Comparison of ENCODE assay signal across 16 cellular contexts in genomic region chr17:31702040-31702439, GRCh38.
DNase-seq lines count a peak whose midpoint lies in the region; TF ChIP-seq lines count a peak whose summit lies in the region.
"Had no signal": no experiment of that assay in that cellular context is flagged by ENCODE, and none has a peak within 500 bp of the region (broad histone marks: within the 10 kb centered on the region; RNA-seq: fewer than 3 reads in every experiment).

No MANE protein-coding gene starts in this region.

- POLR2A ChIA-PET in GM10248 (lab: Yijun Ruan, JAX): no interaction called here

- H3K9me3 ChIP-seq in neural progenitor cell (ENCODE audit: low read depth) (no peaks in the 10 kb centered on the region), tibial nerve (peaks cover 0 to 23% (median 0%) of the 10 kb centered on the region in 4 donors)
- H3K9me3 ChIP-seq: A549, BE2C had no signal

- peaks cover 9% of the 10 kb centered on the region for H3K4me1 ChIP-seq in neural progenitor cell
- peaks cover 0 to 3% (median 0%) of the 10 kb centered on the region in 4 donors for H3K4me1 ChIP-seq in tibial nerve
- H3K4me1 ChIP-seq: A549, BE2C had no signal

- H3K27ac ChIP-seq in HL-60 (replicated peaks) (peak overlapping the region; percentile 42), neural progenitor cell (no peak overlapping the region), tibial nerve (no peak overlapping the region)
- H3K27ac ChIP-seq: A549, C4-2B had no signal

- H3K4me1 Mint-ChIP-seq in neural progenitor cell: peaks cover 6% of the 10 kb centered on the region

- no peak for TF ChIP-seq CTCF in HL-60 (IDR thresholded peaks at IDR 0.05; ENCODE audit: insufficient read depth, low read length)
- TF ChIP-seq CTCF in neural progenitor cell (IDR thresholded peaks at IDR 0.05): no peak
- TF ChIP-seq CTCF in tibial nerve (IDR thresholded peaks at IDR 0.05): no peak
- no peak for TF ChIP-seq CTCF in GM10248 (IDR thresholded peaks at IDR 0.05; ENCODE audit: control extremely low read depth, extremely low read depth, low read depth, missing control alignments)

- TF ChIP-seq POLR2A in tibial nerve (IDR thresholded peaks at IDR 0.05): no peak

- WGBS in tibial nerve, 2 donors: 81 to 89% methylated on average over 3 of the region's 3 CpGs

- no peak overlapping the region for H2AFZ ChIP-seq in neural progenitor cell (replicated peaks)

- H3K36me3 Mint-ChIP-seq in neural progenitor cell: no peaks in the 10 kb centered on the region
- H3K36me3 Mint-ChIP-seq: CD8-positive, alpha-beta T cell had no signal

- peaks cover 7% of the 10 kb centered on the region for H3K9me3 Mint-ChIP-seq in neural progenitor cell
- H3K9me3 Mint-ChIP-seq: CD8-positive, alpha-beta T cell; H9 had no signal

- H3K27me3 Mint-ChIP-seq in neural progenitor cell (ENCODE audit: insufficient read depth, low read depth): peaks cover 2% of the 10 kb centered on the region

- H3K4me2 ChIP-seq in neural progenitor cell: no peak overlapping the region
- H3K4me2 ChIP-seq: A549 had no signal

- H3K4me3 ChIP-seq in HL-60 (replicated peaks; ENCODE audit: insufficient read depth, low read length) (no peak overlapping the region), neural progenitor cell (no peak overlapping the region), tibial nerve (no peak overlapping the region)
- H3K4me3 ChIP-seq: A549 had no signal

- H3F3A ChIP-seq in neural progenitor cell (ENCODE audit: low read depth): peaks cover 3% of the 10 kb centered on the region

- peak overlapping the region; percentile 22 for H3K4me3 Mint-ChIP-seq in neural progenitor cell
- H3K4me3 Mint-ChIP-seq: CD8-positive, alpha-beta T cell; H9 had no signal

- DNase-seq in CD1c-positive myeloid dendritic cell (ENCODE audit: extremely low spot score): peak; percentile 15
- peak in 1 of 2 experiments; percentile 20 for DNase-seq in HL-60 (ENCODE audit: low read depth in 1 of 2, low spot score in 1 of 2)
- peak; percentile 59 for DNase-seq in OCI-M1 (lab: John Stamatoyannopoulos, UW)
- no peak for DNase-seq in neural progenitor cell (ENCODE audit: low spot score)
- no peak for DNase-seq in tibial nerve (ENCODE audit: low spot score in 2 of 2)
- DNase-seq in GM10248 (ENCODE audit: extremely low spot score): no peak
- DNase-seq: BE2C; CD8-positive, alpha-beta T cell; COR-L47; DMS153; DND-41; GDM1; GOT3; H9 had no signal

- CTCF ChIA-PET in GM10248 (lab: Yijun Ruan, JAX): no interaction called here

- H3K27ac Mint-ChIP-seq in neural progenitor cell: no peak overlapping the region
- H3K27ac Mint-ChIP-seq: CD8-positive, alpha-beta T cell; H9 had no signal

- H4K20me1 ChIP-seq in neural progenitor cell (ENCODE audit: low read depth): no peaks in the 10 kb centered on the region

- TF ChIP-seq EP300 in tibial nerve (IDR thresholded peaks at IDR 0.05): no peak

- H3K9ac ChIP-seq in neural progenitor cell: no peak overlapping the region

- no peaks in the 10 kb centered on the region for H3K79me2 ChIP-seq in neural progenitor cell (ENCODE audit: low read depth)

- H3K27me3 ChIP-seq in HL-60 (ENCODE audit: insufficient read depth, poor library complexity, severe bottlenecking) (no peaks in the 10 kb centered on the region), neural progenitor cell (no peaks in the 10 kb centered on the region), tibial nerve (no peaks in the 10 kb centered on the region)
- H3K27me3 ChIP-seq: BE2C had no signal

- H3K36me3 ChIP-seq in neural progenitor cell (no peaks in the 10 kb centered on the region), tibial nerve (no peaks in the 10 kb centered on the region)
- H3K36me3 ChIP-seq: BE2C had no signal

Comparison
In these comparisons a context has a peak if more than half of its experiments do, and no peak if none do; other contexts are left out.
1. DNase-seq: peak in CD1c-positive myeloid dendritic cell (single experiment) and OCI-M1 (single experiment); none in neural progenitor cell (single experiment), tibial nerve (0 of 2) and GM10248 (single experiment).